Comparison of ENCODE assay signal across 20 cellular contexts in the genomic region with DNA sequence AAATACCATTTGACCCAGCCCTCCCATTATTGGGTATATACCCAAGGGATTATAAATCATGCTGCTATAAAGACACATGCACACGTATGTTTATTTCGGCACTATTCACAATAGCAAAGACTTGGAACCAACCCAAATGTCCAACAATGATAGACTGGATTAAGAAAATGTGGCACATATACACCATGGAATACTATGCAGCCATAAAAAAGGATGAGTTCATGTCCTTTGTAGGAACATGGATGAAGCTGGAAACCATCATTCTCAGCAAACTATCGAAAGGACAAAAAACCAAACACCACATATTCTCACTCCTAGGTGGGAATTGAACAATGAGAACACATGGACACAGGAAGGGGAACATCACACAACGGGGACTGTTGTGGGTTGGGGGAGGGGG. TPM values are rescaled to one million over a fixed set of nuclear protein-coding genes. Genes with fewer than 3 reads are reported as not detected.
"Had no signal": no experiment of that assay in that cellular context is flagged by ENCODE, and none has a peak within 500 bp of the region (broad histone marks: within the 10 kb centered on the region; RNA-seq: fewer than 3 reads in every experiment).

No MANE protein-coding gene starts in this region.

RNA-seq across cellular contexts. Expression of gene SPC25, which starts 19.4 kb away (rescaled TPM):
- polyA plus RNA-seq: naive thymus-derived CD4-positive, alpha-beta T cell had no signal

RNA-seq across cellular contexts. Expression of gene G6PC2, which starts 30.3 kb away (rescaled TPM):
- total RNA-seq: kidney; kidney epithelial cell; left cardiac atrium; left lobe of liver; left lung; left ventricle myocardium inferior; left ventricle myocardium superior; liver; lower leg skin; lower lobe of right lung; lung microvascular endothelial cell; mammary epithelial cell; mesothelial cell of epicardium; mononuclear cell; mucosa of descending colon; mucosa of gallbladder; myocyte; naive thymus-derived CD4-positive, alpha-beta T cell had no signal
- polyA plus RNA-seq: immature natural killer cell; keratinocyte; liver; mammary epithelial cell; naive thymus-derived CD4-positive, alpha-beta T cell had no signal
